15 cellular contexts compared by ENCODE assay signal in the genomic region with DNA sequence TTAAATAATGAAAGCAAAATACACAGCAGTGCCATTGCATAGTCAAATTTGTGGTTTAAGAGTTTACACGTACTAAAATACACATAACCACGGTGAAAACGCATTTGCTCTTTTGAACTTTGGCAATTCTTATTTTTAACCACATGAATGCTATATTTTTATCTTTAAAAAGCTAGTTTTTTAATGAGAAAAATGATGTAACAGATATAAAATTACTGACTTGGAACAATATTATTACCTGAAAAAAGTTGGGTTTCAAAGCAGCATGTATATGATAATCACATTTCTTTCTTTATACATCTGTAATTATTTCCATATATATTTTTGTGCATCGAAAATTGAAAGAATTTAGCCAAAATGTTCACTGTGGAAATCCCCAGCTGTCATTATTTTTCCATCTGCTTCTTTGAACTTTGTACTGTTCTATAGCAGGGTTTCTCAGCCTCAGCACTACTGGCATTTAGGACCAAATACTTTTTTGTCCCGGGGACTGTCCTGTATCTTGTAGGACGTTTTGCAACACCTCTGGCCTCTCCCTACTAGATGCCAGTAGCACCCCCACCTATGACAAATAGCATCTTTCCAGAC.
DNase-seq lines count a peak whose midpoint lies in the region; ATAC-seq lines count a peak whose summit lies in the region.
"Had no signal": no experiment of that assay in that cellular context is flagged by ENCODE, and none has a peak within 500 bp of the region (broad histone marks: within the 10 kb centered on the region; RNA-seq: fewer than 3 reads in every experiment).

No MANE protein-coding gene starts in this region.

- no peaks in the 10 kb centered on the region for H3K9me3 Mint-ChIP-seq in activated T-cell treated with anti-CD3 and anti-CD28 coated beads, Interleukin-2, amount 50 U/mL, for 24 hours
- H3K9me3 Mint-ChIP-seq: central memory CD8-positive, alpha-beta T cell had no signal

- DNase-seq in activated T-cell treated with anti-CD3 and anti-CD28 coated beads, Interleukin-2, amount 50 U/mL, for 24 hours, result peak; percentile 48
- DNase-seq in activated T-cell treated with anti-CD3 and anti-CD28 coated beads for 4 hours (no peak), NAMALWA (ENCODE audit: low spot score) (peak; percentile 48), caudate nucleus (lab: John Stamatoyannopoulos, UW) (no peak), NCI-H187 (lab: John Stamatoyannopoulos, UW) (no peak)
- DNase-seq in stimulated activated CD8-positive, alpha-beta memory T cell treated with anti-CD3 and anti-CD28 coated beads, Interleukin-4, amount 100 ng/mL, for 48 hours, result peak; percentile 19
- DNase-seq: activated gamma-delta T cell treated with Interleukin-2 at 50 U/mL for 16 hours, Kasumi-1, left colon, NCI-H2081 treated with DMSO at 0.1 percent for 48 hours, SHP77 treated with DMSO at 0.1 percent for 48 hours, uterus had no signal

- no peak overlapping the region for H3K27ac ChIP-seq in caudate nucleus (ENCODE audit: low read depth, low read length)
- H3K27ac ChIP-seq: uterus had no signal

- no peak overlapping the region for H3K4me3 Mint-ChIP-seq in activated T-cell treated with anti-CD3 and anti-CD28 coated beads, Interleukin-2, amount 50 U/mL, for 24 hours
- H3K4me3 Mint-ChIP-seq: central memory CD8-positive, alpha-beta T cell had no signal

- no peaks in the 10 kb centered on the region for H3K36me3 Mint-ChIP-seq in activated T-cell treated with anti-CD3 and anti-CD28 coated beads, Interleukin-2, amount 50 U/mL, for 24 hours (ENCODE audit: low read depth)

- ATAC-seq in GM19372 (IDR thresholded peaks at IDR 0.05; ENCODE audit: low read depth, unreplicated experiment), result peak; percentile 55
- ATAC-seq in HG03095 (IDR thresholded peaks at IDR 0.05; ENCODE audit: unreplicated experiment), result no peak
- ATAC-seq: left colon had no signal

- peak overlapping the region; percentile 90 for H3K27ac Mint-ChIP-seq in activated T-cell treated with anti-CD3 and anti-CD28 coated beads, Interleukin-2, amount 50 U/mL, for 24 hours

- H3K27me3 Mint-ChIP-seq in activated T-cell treated with anti-CD3 and anti-CD28 coated beads, Interleukin-2, amount 50 U/mL, for 24 hours, result no peaks in the 10 kb centered on the region
- H3K27me3 Mint-ChIP-seq: central memory CD8-positive, alpha-beta T cell had no signal

- peaks cover 34% of the 10 kb centered on the region for H3K4me1 Mint-ChIP-seq in activated T-cell treated with anti-CD3 and anti-CD28 coated beads, Interleukin-2, amount 50 U/mL, for 24 hours (ENCODE audit: low read depth)

Comparison
In these comparisons a context has a peak if more than half of its experiments do, and no peak if none do; other contexts are left out.
1. DNase-seq: peak in activated T-cell treated with anti-CD3 and anti-CD28 coated beads, Interleukin-2, amount 50 U/mL, for 24 hours (single experiment), NAMALWA (single experiment) and stimulated activated CD8-positive, alpha-beta memory T cell treated with anti-CD3 and anti-CD28 coated beads, Interleukin-4, amount 100 ng/mL, for 48 hours (single experiment); none in activated T-cell treated with anti-CD3 and anti-CD28 coated beads for 4 hours (single experiment), caudate nucleus (0 of 61) and NCI-H187 (0 of 2).